In the genomic region with DNA sequence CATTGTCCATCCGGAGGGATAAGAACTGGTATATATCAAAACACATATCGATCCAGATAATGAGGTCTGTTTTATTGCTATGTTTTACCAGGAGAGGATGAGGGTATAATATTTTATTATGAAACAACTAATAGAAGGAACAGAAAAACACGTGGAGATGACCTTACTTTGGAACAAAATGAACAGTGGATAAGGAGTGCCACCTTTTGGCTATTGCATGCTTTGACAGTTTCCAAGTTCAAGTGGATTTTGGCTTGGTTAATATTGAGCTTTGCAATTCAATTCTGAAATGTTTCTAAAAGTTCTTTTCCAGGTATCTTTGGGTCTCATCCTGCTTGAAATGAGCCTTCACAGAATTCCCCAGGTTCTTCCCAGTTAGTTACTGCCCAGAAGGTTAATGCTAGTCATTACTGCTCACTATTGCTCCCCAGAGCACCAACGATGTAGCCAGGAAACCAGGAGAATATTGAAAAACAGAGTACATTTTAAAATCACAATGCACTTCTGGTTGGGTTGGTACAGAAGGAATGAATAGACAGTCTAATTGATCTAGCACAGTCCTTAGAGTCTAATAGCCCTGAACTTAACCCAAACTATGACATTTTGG, we compare ENCODE assay signal across 8 cellular contexts. TPM values are rescaled to one million over a fixed set of nuclear protein-coding genes. Genes with fewer than 3 reads are reported as not detected.
DNase-seq lines count a peak whose midpoint lies in the region; ATAC-seq, FAIRE-seq and TF ChIP-seq lines count a peak whose summit lies in the region.

No MANE protein-coding gene starts in this region.

- H3K27me3 ChIP-seq in upper lobe of right lung = no peaks in the 10 kb centered on the region

- TF ChIP-seq EP300 in A549 (IDR thresholded peaks at IDR 0.05) = no peak

- peak; percentile 92 to 93 for TF ChIP-seq RAD21 in A549 (conservative IDR thresholded peaks at IDR 0.05 in 1 of 2, IDR thresholded peaks at IDR 0.05 in 1 of 2)

- ATAC-seq in A549 = peak; percentile 77 to 88; a peak in 5 of 6 replicates
- ATAC-seq in GM18868 (IDR thresholded peaks at IDR 0.05; ENCODE audit: unreplicated experiment) = peak; percentile 80
- peak; percentile 50 for ATAC-seq in upper lobe of right lung
- no peak for ATAC-seq in stimulated activated naive CD8-positive, alpha-beta T cell treated with anti-CD3 and anti-CD28 coated beads, Interleukin-15, Interleukin-2, amounts not matched to agents 100 U/mL and 50 U/mL, for 24 hours

- H3K27ac ChIP-seq in A549 (peak overlapping the region; percentile 23 to 71; a peak in 4 of 6 replicates), upper lobe of right lung (no peak overlapping the region)

- intact Hi-C loops in upper lobe of right lung (cut with DNase I) = no loop called here

- POLR2A ChIA-PET in A549 (lab: Yijun Ruan, JAX) = interaction anchor here (1.0 to 2.4 kb wide), 2 partner anchors 1187 to 1222 kb away, joined by 5 to 10 read pairs; partner anchors contain the start of gene TGFB2

- FAIRE-seq in A549 (lab: Jason Lieb, UNC) (no peak), frontal cortex (lab: Jason Lieb, UNC) (peak; percentile 60)

- H3K9me3 ChIP-seq in A549 = no peaks in the 10 kb centered on the region
- no peaks in the 10 kb centered on the region for H3K9me3 ChIP-seq in upper lobe of right lung

- TF ChIP-seq CTCF in A549 (IDR thresholded peaks at IDR 0.05) (peak; percentile 88), upper lobe of right lung (IDR thresholded peaks at IDR 0.05) (peak; percentile 48)

- DNase-seq in A549 (ENCODE audit: low read depth in 1 of 2, low spot score in 1 of 2) (peak in 1 of 2 experiments; percentile 69), HT-29 (ENCODE audit: low spot score) (peak; percentile 67), SHP77 treated with DMSO at 0.1 percent for 48 hours (lab: John Stamatoyannopoulos, UW) (peak; percentile 70), frontal cortex (ENCODE audit: low spot score in 2 of 2) (peak in 1 of 2 donors; percentile 25), upper lobe of right lung (no peak), iPS-NIHi7 (ENCODE audit: extremely low spot score) (no peak)
- no peak for DNase-seq in stimulated activated naive CD8-positive, alpha-beta T cell treated with anti-CD3 and anti-CD28 coated beads, Interleukin-15, Interleukin-2, amounts not matched to agents 100 U/mL and 50 U/mL, for 24 hours

- no peaks in the 10 kb centered on the region for H3K36me3 ChIP-seq in upper lobe of right lung

- H3K4me3 ChIP-seq in A549 (no peak overlapping the region), upper lobe of right lung (no peak overlapping the region)

- no peak overlapping the region for H3K4me2 ChIP-seq in A549

- 40% methylated on average over 4 of the region's 4 CpGs for WGBS in A549 (ENCODE audit: missing lambda C conversion rate)

- CTCF ChIA-PET in A549 (lab: Yijun Ruan, JAX) = interaction anchor here (0.6 to 5.2 kb wide), 41 partner anchors 8 to 1309 kb away, joined by 3 to 35 read pairs (median 4); partner anchors contain the start of gene TGFB2

- peaks cover 25% of the 10 kb centered on the region for H3K4me1 ChIP-seq in A549
- no peaks in the 10 kb centered on the region for H3K4me1 ChIP-seq in upper lobe of right lung

- no peak for TF ChIP-seq POLR2A in A549 (IDR thresholded peaks at IDR 0.05; ENCODE audit: low read length)

TF ChIP-seq in A549, 52 proteins besides CTCF, POLR2A, EP300 and RAD21:
- TF ChIP-seq CEBPB (IDR thresholded peaks at IDR 0.05) (no peak; a peak in 1 of 4 replicates), FOSB (CRISPR knock-in tag; IDR thresholded peaks at IDR 0.05) (no peak), SMC3 (IDR thresholded peaks at IDR 0.05) (peak; percentile 91)
- TF ChIP-seq, protein P1, sequence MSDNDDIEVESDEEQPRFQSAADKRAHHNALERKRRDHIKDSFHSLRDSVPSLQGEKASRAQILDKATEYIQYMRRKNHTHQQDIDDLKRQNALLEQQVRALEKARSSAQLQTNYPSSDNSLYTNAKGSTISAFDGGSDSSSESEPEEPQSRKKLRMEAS (IDR thresholded peaks at IDR 0.05) = peak; percentile 62

RNA-seq across cellular contexts. Expression of gene ZC3H11B, which starts 45.5 kb away (rescaled TPM):
- 0.09 TPM in 2 replicates for polyA plus RNA-seq in A549 (2011; rRNA removed)
- polyA plus RNA-seq in A549 (2012; cell fraction: cytosol; rRNA removed) = not detected in 2 replicates
- 0.02 TPM in 1 of 2 replicates, not detected in the other for polyA plus RNA-seq in A549 (2012; cell fraction: nucleus; rRNA removed)
- polyA plus RNA-seq in A549 (2017; fragmentation: RNase III; extraction: RNeasy Plus Mini Kit Qiagen cat#74134 plus additional on column Dnase treatment) = 0.04 to 0.05 TPM (median 0.05 TPM) in 3 replicates
- 0.21 TPM in 1 of 2 replicates, not detected in the other for polyA minus RNA-seq in A549 (2011; rRNA and poly(A)+ RNA removed)
- 0.05 TPM in 1 of 2 replicates, not detected in the other for total RNA-seq in HT-29 (2014; rRNA removed; shearing (Covaris generic))
- total RNA-seq in frontal cortex = not detected
- not detected for total RNA-seq in upper lobe of right lung

Comparison
In these comparisons a context has a peak if more than half of its experiments do, and no peak if none do; other contexts are left out.
1. DNase-seq: peak in HT-29 (single experiment) and SHP77 treated with DMSO at 0.1 percent for 48 hours (single experiment); none in upper lobe of right lung (single experiment), stimulated activated naive CD8-positive, alpha-beta T cell treated with anti-CD3 and anti-CD28 coated beads, Interleukin-15, Interleukin-2, amounts not matched to agents 100 U/mL and 50 U/mL, for 24 hours (single experiment) and iPS-NIHi7 (single experiment).